In genomic region chr6:157194643-157195042, GRCh38 we compare ENCODE assay signal across 23 cellular contexts.
DNase-seq lines count a peak whose midpoint lies in the region; ATAC-seq and TF ChIP-seq lines count a peak whose summit lies in the region.
"Had no signal": no experiment of that assay in that cellular context is flagged by ENCODE, and none has a peak within 500 bp of the region (broad histone marks: within the 10 kb centered on the region; RNA-seq: fewer than 3 reads in every experiment).

No MANE protein-coding gene starts in this region.

- no peaks in the 10 kb centered on the region for H3K27me3 ChIP-seq in brain microvascular endothelial cell (replicated peaks)
- H3K27me3 ChIP-seq in naive thymus-derived CD4-positive, alpha-beta T cell (ENCODE audit: control insufficient read depth in 2 of 2, insufficient read depth in 2 of 2, low read length in 2 of 2): no peaks in the 10 kb centered on the region
- no peaks in the 10 kb centered on the region for H3K27me3 ChIP-seq in CD8-positive, alpha-beta memory T cell (ENCODE audit: insufficient read depth, low read length, poor library complexity, severe bottlenecking)
- H3K27me3 ChIP-seq: BE2C, upper lobe of right lung had no signal

- H3K36me3 Mint-ChIP-seq in naive thymus-derived CD4-positive, alpha-beta T cell: peaks cover 13 to 54% (median 33%) of the 10 kb centered on the region in 5 donors
- peaks cover 13 to 78% (median 29%) of the 10 kb centered on the region in 3 donors for H3K36me3 Mint-ChIP-seq in CD8-positive, alpha-beta memory T cell
- H3K36me3 Mint-ChIP-seq in osteocyte (ENCODE audit: unreplicated experiment): peaks cover 35% of the 10 kb centered on the region

- H3K9me3 ChIP-seq in naive thymus-derived CD4-positive, alpha-beta T cell (ENCODE audit: control insufficient read depth in 2 of 3, low read length in 3 of 3): no peaks in the 10 kb centered on the region
- H3K9me3 ChIP-seq in CD8-positive, alpha-beta memory T cell (ENCODE audit: low read length): no peaks in the 10 kb centered on the region
- H3K9me3 ChIP-seq: BE2C, lower lobe of right lung, upper lobe of right lung had no signal

- no peak overlapping the region for H3K4me3 Mint-ChIP-seq in naive thymus-derived CD4-positive, alpha-beta T cell
- no peak overlapping the region for H3K4me3 Mint-ChIP-seq in CD8-positive, alpha-beta memory T cell
- H3K4me3 Mint-ChIP-seq in osteocyte (ENCODE audit: unreplicated experiment): no peak overlapping the region
- H3K4me3 Mint-ChIP-seq: central memory CD8-positive, alpha-beta T cell; natural killer cell; T-helper 1 cell treated with Interleukin-12 subunit alpha and Interleukin-12 subunit beta and Interleukin-4 antibody, amounts not matched to agents 30 μg/mL and 1 μg/mL, for 36 hours had no signal

- POLR2A ChIA-PET in naive thymus-derived CD4-positive, alpha-beta T cell (lab: Charles Lee): interaction anchor here (0.7 kb wide), 1 partner anchor 242 kb away, joined by 3 read pairs; no protein-coding TSS in a partner anchor
- POLR2A ChIA-PET in CD8-positive, alpha-beta memory T cell (lab: Charles Lee): no interaction called here

- intact Hi-C loops in naive thymus-derived CD4-positive, alpha-beta T cell (cut with micrococcal nuclease): no loop called here
- intact Hi-C loops in sciatic nerve (cut with DNase I): no loop called here

- no peak overlapping the region for H3K4me3 ChIP-seq in brain microvascular endothelial cell (ENCODE audit: low read depth, low read length)
- no peak overlapping the region for H3K4me3 ChIP-seq in naive thymus-derived CD4-positive, alpha-beta T cell (ENCODE audit: low read length)
- H3K4me3 ChIP-seq in CD8-positive, alpha-beta memory T cell (ENCODE audit: low read length): no peak overlapping the region
- H3K4me3 ChIP-seq: lower lobe of right lung, upper lobe of right lung had no signal

- H3K4me1 ChIP-seq in naive thymus-derived CD4-positive, alpha-beta T cell (ENCODE audit: control insufficient read depth in 2 of 2, insufficient read depth in 2 of 2, low read length in 2 of 2): peaks cover 10 to 12% of the 10 kb centered on the region in 2 donors
- H3K4me1 ChIP-seq in CD8-positive, alpha-beta memory T cell (ENCODE audit: insufficient read depth, low read length): peaks cover 15% of the 10 kb centered on the region
- H3K4me1 ChIP-seq: BE2C had no signal

- peak overlapping the region in 5 of 9 donors; percentile 15 to 68 (median 25) for H3K27ac Mint-ChIP-seq in naive thymus-derived CD4-positive, alpha-beta T cell
- peak overlapping the region in 3 of 8 donors; percentile 48 to 84 (median 79) for H3K27ac Mint-ChIP-seq in CD8-positive, alpha-beta memory T cell
- H3K27ac Mint-ChIP-seq in osteocyte (ENCODE audit: unreplicated experiment): no peak overlapping the region
- H3K27ac Mint-ChIP-seq: T-helper 1 cell treated with Interleukin-12 subunit alpha and Interleukin-12 subunit beta and Interleukin-4 antibody, amounts not matched to agents 30 μg/mL and 1 μg/mL, for 36 hours had no signal

- no peak for ATAC-seq in naive thymus-derived CD4-positive, alpha-beta T cell
- no peak for ATAC-seq in sciatic nerve
- ATAC-seq: lower lobe of right lung; stimulated activated naive CD8-positive, alpha-beta T cell treated with anti-CD3 and anti-CD28 coated beads, Interleukin-15, Interleukin-2, amounts not matched to agents 100 U/mL and 50 U/mL, for 24 hours; upper lobe of right lung had no signal

- H3K27ac ChIP-seq in brain microvascular endothelial cell: no peak overlapping the region
- H3K27ac ChIP-seq in naive thymus-derived CD4-positive, alpha-beta T cell (ENCODE audit: low read depth, low read length): no peak overlapping the region
- H3K27ac ChIP-seq in CD8-positive, alpha-beta memory T cell (ENCODE audit: low read depth, low read length): no peak overlapping the region
- H3K27ac ChIP-seq: lower lobe of right lung, upper lobe of right lung had no signal

- DNase-seq in ELR (ENCODE audit: low read depth) (peak; percentile 36), NCI-H2029 (lab: John Stamatoyannopoulos, UW) (peak; percentile 13), brain microvascular endothelial cell (peak; percentile 32), osteocyte (ENCODE audit: extremely low spot score, unreplicated experiment) (no peak), sciatic nerve (ENCODE audit: low spot score) (no peak)
- DNase-seq in naive thymus-derived CD4-positive, alpha-beta T cell: no peak
- DNase-seq in CD8-positive, alpha-beta memory T cell: no peak
- no peak for DNase-seq in activated CD4-positive, alpha-beta T cell treated with anti-CD3 and anti-CD28 coated beads for 4 hours
- DNase-seq: activated CD4-positive, CD25-positive, alpha-beta regulatory T cell; activated naive CD4-positive, alpha-beta T cell; BE2C; DMS153; KBM-7; lower lobe of right lung; natural killer cell; NCI-H1417 treated with DMSO at 0.1 percent for 48 hours; NCI-H345; retina; Right ventricle myocardium superior; stimulated activated naive CD8-positive, alpha-beta T cell treated with anti-CD3 and anti-CD28 coated beads, Interleukin-15, Interleukin-2, amounts not matched to agents 100 U/mL and 50 U/mL, for 24 hours; upper lobe of right lung had no signal

- CTCF ChIA-PET in naive thymus-derived CD4-positive, alpha-beta T cell (lab: Charles Lee): interaction anchor here (0.7 kb wide), 1 partner anchor 414 kb away, joined by 3 read pairs; no protein-coding TSS in a partner anchor
- CTCF ChIA-PET in CD8-positive, alpha-beta memory T cell (lab: Charles Lee): interaction anchor here (1.2 to 2.5 kb wide), 2 partner anchors 10 to 20 kb away, joined by 3 to 8 read pairs; no protein-coding TSS in a partner anchor

- H3K4me1 Mint-ChIP-seq in naive thymus-derived CD4-positive, alpha-beta T cell: peaks cover 12 to 55% (median 28%) of the 10 kb centered on the region in 7 donors
- H3K4me1 Mint-ChIP-seq in CD8-positive, alpha-beta memory T cell: peaks cover 14 to 44% (median 32%) of the 10 kb centered on the region in 3 donors
- peaks cover 9% of the 10 kb centered on the region for H3K4me1 Mint-ChIP-seq in osteocyte (ENCODE audit: unreplicated experiment)

- in situ Hi-C loops in brain microvascular endothelial cell (cut with HindIII; ENCODE audit: low pct_ligation_motif_present, low sequenced_read_pairs): no loop called here

- no peak for TF ChIP-seq CTCF in brain microvascular endothelial cell (IDR thresholded peaks at IDR 0.05; ENCODE audit: low read depth, low read length, missing control alignments)
- TF ChIP-seq CTCF in osteocyte (IDR thresholded peaks at IDR 0.05): no peak

- no peaks in the 10 kb centered on the region for H3K27me3 Mint-ChIP-seq in naive thymus-derived CD4-positive, alpha-beta T cell
- no peaks in the 10 kb centered on the region for H3K27me3 Mint-ChIP-seq in CD8-positive, alpha-beta memory T cell
- H3K27me3 Mint-ChIP-seq in osteocyte (ENCODE audit: unreplicated experiment): no peaks in the 10 kb centered on the region
- H3K27me3 Mint-ChIP-seq: central memory CD8-positive, alpha-beta T cell had no signal

- H3K36me3 ChIP-seq in brain microvascular endothelial cell (replicated peaks): peaks cover 18% of the 10 kb centered on the region
- peaks cover 14 to 66% (median 17%) of the 10 kb centered on the region in 3 experiments for H3K36me3 ChIP-seq in naive thymus-derived CD4-positive, alpha-beta T cell (ENCODE audit: control insufficient read depth in 2 of 3, insufficient read depth in 3 of 3, low read length in 3 of 3)
- H3K36me3 ChIP-seq in CD8-positive, alpha-beta memory T cell (ENCODE audit: insufficient read depth, low read length): peaks cover 34% of the 10 kb centered on the region

- no peaks in the 10 kb centered on the region for H3K9me3 Mint-ChIP-seq in naive thymus-derived CD4-positive, alpha-beta T cell
- H3K9me3 Mint-ChIP-seq in CD8-positive, alpha-beta memory T cell: no peaks in the 10 kb centered on the region
- H3K9me3 Mint-ChIP-seq in osteocyte (ENCODE audit: unreplicated experiment): no peaks in the 10 kb centered on the region
- H3K9me3 Mint-ChIP-seq: central memory CD8-positive, alpha-beta T cell; natural killer cell; T-helper 1 cell treated with Interleukin-12 subunit alpha and Interleukin-12 subunit beta and Interleukin-4 antibody, amounts not matched to agents 30 μg/mL and 1 μg/mL, for 36 hours had no signal

Comparison
In these comparisons a context has a peak if more than half of its experiments do, and no peak if none do; other contexts are left out.
1. DNase-seq: peak in ELR (single experiment), NCI-H2029 (single experiment) and brain microvascular endothelial cell (single experiment); none in naive thymus-derived CD4-positive, alpha-beta T cell (0 of 9), CD8-positive, alpha-beta memory T cell (0 of 5), osteocyte (single experiment), sciatic nerve (single experiment) and activated CD4-positive, alpha-beta T cell treated with anti-CD3 and anti-CD28 coated beads for 4 hours (0 of 2).